In the genomic region with DNA sequence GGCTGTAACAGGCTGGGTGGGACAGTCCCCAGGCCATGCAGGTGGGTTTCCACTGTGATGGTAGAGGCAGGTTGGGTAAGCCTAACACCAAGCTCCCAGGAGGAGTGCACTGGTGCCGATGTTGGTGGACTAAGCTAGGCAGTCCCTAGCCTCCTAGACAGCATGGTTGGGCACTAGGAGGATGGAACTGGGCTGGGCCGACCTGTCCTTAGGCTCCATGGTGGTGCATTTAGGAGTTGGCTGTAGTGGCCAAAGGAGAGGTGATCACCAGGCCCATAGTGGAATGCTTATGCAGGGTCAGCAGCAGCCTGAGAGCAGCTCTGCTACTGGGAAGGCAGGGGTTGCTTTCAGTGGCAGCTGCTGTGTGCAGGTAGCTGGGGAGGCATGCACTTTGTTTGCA, we compare ENCODE assay signal across 33 cellular contexts.
"Had no signal": no experiment of that assay in that cellular context is flagged by ENCODE, and none has a peak within 500 bp of the region (broad histone marks: within the 10 kb centered on the region; RNA-seq: fewer than 3 reads in every experiment).

No MANE protein-coding gene starts in this region.

- H3K36me3 Mint-ChIP-seq: activated naive CD8-positive, alpha-beta T cell had no signal

- H3K27me3 Mint-ChIP-seq: activated B cell treated with CpG ODN at 0.5 μM for 24 hours; activated CD8-positive, alpha-beta T cell treated with anti-CD3 and anti-CD28 coated beads for 36 hours; activated naive CD8-positive, alpha-beta T cell; activated T-helper 17 cell treated with anti-CD3 and anti-CD28 coated beads, Interleukin-2, amount 50 U/mL, for 72 hours; central memory CD8-positive, alpha-beta T cell; dendritic cell treated with granulocyte-macrophage colony-stimulating factor and Interleukin-4, amounts not matched to agents 40 ng/mL and 50 ng/mL, for 4 days; T-helper 17 cell had no signal

- DNase-seq: activated B cell treated with CpG ODN at 0.5 μM for 24 hours; activated CD4-positive, alpha-beta T cell treated with anti-CD3 and anti-CD28 coated beads for 48 hours; activated CD4-positive, alpha-beta T cell treated with anti-CD3 and anti-CD28 coated beads, Interleukin-2, amount 50 U/mL, for 1 hour; activated CD4-positive, alpha-beta T cell treated with anti-CD3 and anti-CD28 coated beads, Interleukin-2, amount 50 U/mL, for 48 hours; activated CD8-positive, alpha-beta memory T cell treated with anti-CD3 and anti-CD28 coated beads for 24 hours; activated CD8-positive, alpha-beta T cell treated with anti-CD3 and anti-CD28 coated beads for 36 hours; activated effector memory CD4-positive, alpha-beta T cell treated with Interleukin-2 at 50 U/mL for 16 hours; activated gamma-delta T cell treated with Interleukin-2 at 50 U/mL for 16 hours; activated naive CD4-positive, alpha-beta T cell treated with anti-CD3 and anti-CD28 coated beads, Interleukin-2, amount 50 U/mL, for 16 hours; activated naive CD4-positive, alpha-beta T cell treated with Interleukin-2 at 50 U/mL for 16 hours; activated T-cell treated with anti-CD3 and anti-CD28 coated beads, Interleukin-2, amount 50 U/mL, for 4 hours; amniotic stem cell; anterior cingulate cortex; brain microvascular endothelial cell; dorsolateral prefrontal cortex; effector memory CD4-positive, alpha-beta T cell; endodermal cell; foreskin fibroblast; head of caudate nucleus; T-helper 17 cell; T1000; WERI-Rb-1 had no signal

- H3K4me1 Mint-ChIP-seq: activated B cell treated with CpG ODN at 0.5 μM for 24 hours; activated T-helper 17 cell treated with anti-CD3 and anti-CD28 coated beads, Interleukin-2, amount 50 U/mL, for 72 hours; central memory CD8-positive, alpha-beta T cell; endodermal cell; T-helper 17 cell had no signal

- H3K4me3 ChIP-seq: coronary artery, dorsolateral prefrontal cortex had no signal

- H3K27ac ChIP-seq: brain microvascular endothelial cell, coronary artery, dorsolateral prefrontal cortex, WERI-Rb-1 had no signal

- FAIRE-seq: astrocyte, bronchial epithelial cell, frontal cortex had no signal

- H3K4me3 Mint-ChIP-seq: activated B cell treated with CpG ODN at 0.5 μM for 24 hours; activated CD8-positive, alpha-beta T cell treated with anti-CD3 and anti-CD28 coated beads for 36 hours; activated naive CD8-positive, alpha-beta T cell; activated T-cell treated with anti-CD3 and anti-CD28 coated beads, Interleukin-2, amount 50 U/mL, for 4 hours; activated T-helper 17 cell treated with anti-CD3 and anti-CD28 coated beads, Interleukin-2, amount 50 U/mL, for 72 hours; central memory CD8-positive, alpha-beta T cell; dendritic cell treated with granulocyte-macrophage colony-stimulating factor and Interleukin-4, amounts not matched to agents 40 ng/mL and 50 ng/mL, for 4 days; endodermal cell; T-helper 17 cell; T-helper 2 cell treated with Interferon-gamma antibody and Interleukin-4, amounts not matched to agents 5 μg/mL and 100 μg/mL, for 36 hours had no signal

- H3K27me3 ChIP-seq: brain microvascular endothelial cell, dorsolateral prefrontal cortex had no signal

- ATAC-seq: activated CD4-positive, CD25-positive, alpha-beta regulatory T cell treated with anti-CD3 and anti-CD28 coated beads, Interleukin-2, amount 50 U/mL, for 24 hours; activated CD8-positive, alpha-beta T cell treated with anti-CD3 and anti-CD28 coated beads for 36 hours; activated T-cell treated with anti-CD3 and anti-CD28 coated beads, Interleukin-2, amount 50 U/mL, for 4 hours; activated T-helper 17 cell treated with anti-CD3 and anti-CD28 coated beads, Interleukin-2, amount 50 U/mL, for 72 hours; esophagus mucosa; T-helper 17 cell had no signal

- H3K27ac Mint-ChIP-seq: activated B cell treated with CpG ODN at 0.5 μM for 24 hours; activated CD8-positive, alpha-beta T cell treated with anti-CD3 and anti-CD28 coated beads for 36 hours; activated naive CD8-positive, alpha-beta T cell; activated T-helper 17 cell treated with anti-CD3 and anti-CD28 coated beads, Interleukin-2, amount 50 U/mL, for 72 hours; dendritic cell treated with granulocyte-macrophage colony-stimulating factor and Interleukin-4, amounts not matched to agents 40 ng/mL and 50 ng/mL, for 4 days; endodermal cell; T-helper 17 cell; T-helper 2 cell treated with Interferon-gamma antibody and Interleukin-4, amounts not matched to agents 5 μg/mL and 100 μg/mL, for 36 hours had no signal

- H3K36me3 ChIP-seq: brain microvascular endothelial cell, WERI-Rb-1 had no signal
